In genomic region chr14:44961730-44962572, GRCh38 we compare ENCODE assay signal across 8 cellular contexts. TPM values are rescaled to one million over a fixed set of nuclear protein-coding genes. Genes with fewer than 3 reads are reported as not detected.
DNase-seq lines count a peak whose midpoint lies in the region; ATAC-seq, FAIRE-seq and TF ChIP-seq lines count a peak whose summit lies in the region.

KLHL28 (minus strand) TSS chr14:44961947; CDS start chr14:44945928, 16,019 bp downstream.
TOGARAM1 (plus strand) TSS chr14:44962190; CDS start chr14:44962422, 232 bp downstream.

- no peaks in the 10 kb centered on the region for H3K27me3 Mint-ChIP-seq in Caco-2 (ENCODE audit: insufficient read depth, unreplicated experiment)
- H3K27me3 Mint-ChIP-seq in activated CD8-positive, alpha-beta memory T cell treated with anti-CD3 and anti-CD28 coated beads, Interleukin-2, amount 10 ng/mL, durations not matched to agents 7 days and 5 days = no peaks in the 10 kb centered on the region

- no peaks in the 10 kb centered on the region for H3K4me1 ChIP-seq in Caco-2

- CTCF ChIA-PET in Caco-2 (lab: Charles Lee) = interaction anchor here (1.9 kb wide), 1 partner anchor 49 kb away, joined by 5 read pairs; no protein-coding TSS in a partner anchor
- CTCF ChIA-PET in activated CD8-positive, alpha-beta memory T cell treated with anti-CD3 and anti-CD28 coated beads, Interleukin-2, amount 10 ng/mL, durations not matched to agents 7 days and 5 days (lab: Charles Lee) = interaction anchor here (1.0 to 2.4 kb wide), 7 partner anchors 18 to 306 kb away, joined by 3 to 11 read pairs (median 4); partner anchors contain the start of genes FANCM and MIS18BP1

- H3K9me3 Mint-ChIP-seq in Caco-2 (ENCODE audit: unreplicated experiment) = no peaks in the 10 kb centered on the region
- H3K9me3 Mint-ChIP-seq in activated CD8-positive, alpha-beta memory T cell treated with anti-CD3 and anti-CD28 coated beads, Interleukin-2, amount 10 ng/mL, durations not matched to agents 7 days and 5 days (ENCODE audit: low read depth) = no peaks in the 10 kb centered on the region

- no peaks in the 10 kb centered on the region for H3K36me3 ChIP-seq in Caco-2 (ENCODE audit: control insufficient read depth, insufficient read depth, low read length)

- no peak within 1 kb of the TSS for H3K4me3 Mint-ChIP-seq in Caco-2 (ENCODE audit: unreplicated experiment)
- H3K4me3 Mint-ChIP-seq in activated CD8-positive, alpha-beta memory T cell treated with anti-CD3 and anti-CD28 coated beads, Interleukin-2, amount 10 ng/mL, durations not matched to agents 7 days and 5 days = no peak within 1 kb of the TSS

- peak within 1 kb of the TSS; percentile 63 for H3K4me3 ChIP-seq in Caco-2 (ENCODE audit: low read depth, low read length)

- no peaks in the 10 kb centered on the region for H3K9me3 ChIP-seq in Caco-2

- H3K27me3 ChIP-seq in Caco-2 (replicated peaks; ENCODE audit: control insufficient read depth, insufficient read depth, low read length) = no peaks in the 10 kb centered on the region

- peak; percentile 89 for ATAC-seq in GM21381 (IDR thresholded peaks at IDR 0.05; ENCODE audit: unreplicated experiment)
- peak; percentile 93 for ATAC-seq in activated CD8-positive, alpha-beta memory T cell treated with anti-CD3 and anti-CD28 coated beads, Interleukin-2, amount 10 ng/mL, durations not matched to agents 7 days and 5 days

- H3K27ac Mint-ChIP-seq in Caco-2 (ENCODE audit: unreplicated experiment) = no peak within 1 kb of the TSS
- H3K27ac Mint-ChIP-seq in activated CD8-positive, alpha-beta memory T cell treated with anti-CD3 and anti-CD28 coated beads, Interleukin-2, amount 10 ng/mL, durations not matched to agents 7 days and 5 days = no peak within 1 kb of the TSS

- FAIRE-seq in HTR-8/SVneo (lab: Jason Lieb, UNC) = peak; percentile 98
- peak; percentile 99 for FAIRE-seq in endometrium (lab: Jason Lieb, UNC)

- BruUV-seq in Caco-2 (replicated peaks; lab: Mats Ljungman, UMichigan) = no TSS peak

- H3K36me3 Mint-ChIP-seq in Caco-2 (ENCODE audit: insufficient read depth, unreplicated experiment) = no peaks in the 10 kb centered on the region
- peaks cover 14% of the 10 kb centered on the region for H3K36me3 Mint-ChIP-seq in activated CD8-positive, alpha-beta memory T cell treated with anti-CD3 and anti-CD28 coated beads, Interleukin-2, amount 10 ng/mL, durations not matched to agents 7 days and 5 days

- H3K4me1 Mint-ChIP-seq in Caco-2 (ENCODE audit: low read depth, unreplicated experiment) = peaks cover 8% of the 10 kb centered on the region
- H3K4me1 Mint-ChIP-seq in activated CD8-positive, alpha-beta memory T cell treated with anti-CD3 and anti-CD28 coated beads, Interleukin-2, amount 10 ng/mL, durations not matched to agents 7 days and 5 days = peaks cover 51% of the 10 kb centered on the region

- intact Hi-C loops in Caco-2 (cut with micrococcal nuclease; ENCODE audit: unreplicated experiment) = loop anchor here (1.0 to 5.0 kb wide), 4 partner anchors 50 to 290 kb away; partner anchors contain the start of genes FANCM, MIS18BP1 and PRPF39

- TF ChIP-seq CTCF in Caco-2 (IDR thresholded peaks at IDR 0.05; ENCODE audit: insufficient read depth in 1 of 2, low read depth in 1 of 2, low read length in 1 of 2, severe bottlenecking in 1 of 2, unreplicated experiment in 1 of 2) = no peak

- DNase-seq in Caco-2 (peak; percentile 90 to 95), HTR-8/SVneo (ENCODE audit: insufficient read length, low spot score) (peak; percentile 93), NOMO-1 treated with DMSO at 0.1 percent for 48 hours (lab: John Stamatoyannopoulos, UW; ENCODE audit: unreplicated experiment) (peak; percentile 100), mesenteric fat pad (ENCODE audit: low spot score) (peak; percentile 96)
- peak; percentile 99 for DNase-seq in activated CD8-positive, alpha-beta memory T cell treated with anti-CD3 and anti-CD28 coated beads, Interleukin-2, amount 10 ng/mL, durations not matched to agents 7 days and 5 days
- peak; percentile 78 for DNase-seq in stimulated activated CD8-positive, alpha-beta memory T cell treated with anti-CD3 and anti-CD28 coated beads, Interleukin-15, amount 100 ng/mL, for 24 hours (ENCODE audit: low read depth)

- POLR2A ChIA-PET in Caco-2 (lab: Charles Lee) = interaction anchor here (0.5 kb wide), 2 partner anchors 62 to 292 kb away, joined by 3 read pairs; no protein-coding TSS in a partner anchor

RNA-seq across cellular contexts. Expression of gene KLHL28, which starts in this region (rescaled TPM):
- total RNA-seq in Caco-2 (2022) (3.6 and 4.7 TPM in 2 replicates), mesenteric fat pad (10.0 TPM)
- 10 to 100 TPM; 12.1 to 14.0 TPM for total RNA-seq in activated CD8-positive, alpha-beta memory T cell treated with anti-CD3 and anti-CD28 coated beads, Interleukin-2, amount 10 ng/mL, durations not matched to agents 7 days and 5 days

RNA-seq across cellular contexts. Expression of gene TOGARAM1, which starts in this region (rescaled TPM):
- total RNA-seq in Caco-2 (2022) (5.9 and 7.1 TPM in 2 replicates), mesenteric fat pad (13.4 TPM)
- 10 to 100 TPM in 1 of 2 experiments, 1 to 10 TPM in 1; 8.2 to 10.7 TPM for total RNA-seq in activated CD8-positive, alpha-beta memory T cell treated with anti-CD3 and anti-CD28 coated beads, Interleukin-2, amount 10 ng/mL, durations not matched to agents 7 days and 5 days

Comparison
In these comparisons a context has a peak if more than half of its experiments do, and no peak if none do; other contexts are left out.
1. Peak in every context shown above with its lines: DNase-seq, ATAC-seq and H3K4me3 ChIP-seq.